Comparison of ENCODE assay signal across 1 cellular context in the genomic region with DNA sequence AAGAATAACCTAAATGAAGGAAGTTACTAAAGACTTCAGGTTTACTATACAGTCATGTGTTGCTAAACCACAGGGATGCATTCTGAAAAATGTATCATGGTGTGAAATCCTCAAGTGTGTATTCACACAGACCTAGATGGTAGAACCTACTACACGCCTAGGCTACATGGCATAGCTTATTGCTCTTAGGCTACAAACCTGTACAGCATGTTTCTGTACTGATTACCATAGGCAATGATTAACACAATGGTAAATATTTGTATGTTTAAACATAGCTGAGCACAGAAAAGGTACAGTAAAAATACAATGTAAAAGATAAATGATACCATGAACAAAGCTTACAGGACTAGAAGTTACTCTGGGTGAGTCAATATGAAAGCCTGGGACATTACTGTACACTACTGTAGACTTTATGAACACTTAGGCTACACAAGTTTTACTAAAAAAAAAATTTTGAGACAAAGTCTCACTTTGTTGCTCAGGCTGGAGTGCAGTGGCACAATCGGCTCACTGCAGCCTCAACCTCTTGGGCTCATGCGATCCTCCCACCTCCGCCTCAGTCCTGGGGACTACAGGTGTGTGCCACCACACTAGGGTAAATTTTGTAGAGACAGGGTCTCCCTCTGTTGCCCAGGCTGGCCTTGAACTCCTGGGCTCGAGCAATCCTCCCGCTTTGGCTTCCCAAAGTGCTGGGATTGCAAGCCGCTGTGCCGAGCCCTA.
TF ChIP-seq lines count a peak whose summit lies in the region.

No MANE protein-coding gene starts in this region.

TF ChIP-seq in HepG2, 621 proteins besides CTCF, POLR2A, EP300 and RAD21 (continues in another document):
- TF ChIP-seq, protein P1, sequence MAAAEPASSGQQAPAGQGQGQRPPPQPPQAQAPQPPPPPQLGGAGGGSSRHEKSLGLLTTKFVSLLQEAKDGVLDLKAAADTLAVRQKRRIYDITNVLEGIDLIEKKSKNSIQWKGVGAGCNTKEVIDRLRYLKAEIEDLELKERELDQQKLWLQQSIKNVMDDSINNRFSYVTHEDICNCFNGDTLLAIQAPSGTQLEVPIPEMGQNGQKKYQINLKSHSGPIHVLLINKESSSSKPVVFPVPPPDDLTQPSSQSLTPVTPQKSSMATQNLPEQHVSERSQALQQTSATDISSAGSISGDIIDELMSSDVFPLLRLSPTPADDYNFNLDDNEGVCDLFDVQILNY (CRISPR knock-in tag; conservative IDR thresholded peaks at IDR 0.05): no peak
- TF ChIP-seq ZNF570 (CRISPR knock-in tag; IDR thresholded peaks at IDR 0.05; ENCODE audit: borderline replicate concordance) (no peak), MIXL1 (CRISPR knock-in tag; IDR thresholded peaks at IDR 0.05) (peak; percentile 86), FOXK1 (CRISPR knock-in tag; IDR thresholded peaks at IDR 0.05; ENCODE audit: borderline replicate concordance, low read depth) (peak; percentile 46; the same call in 1 of the 2 replicates), CHD4 (IDR thresholded peaks at IDR 0.05; ENCODE audit: borderline replicate concordance, low read length) (no peak), ZNF7 (CRISPR knock-in tag; IDR thresholded peaks at IDR 0.05) (peak; percentile 48; the same call in 1 of the 2 replicates), ZNF20 (CRISPR knock-in tag; IDR thresholded peaks at IDR 0.05) (0 out of 2 replicates have a peak, but pooled peaks have one; percentile 18), RBM22 (optimal IDR thresholded peaks at IDR 0.05; ENCODE audit: low read length) (peak; percentile 75), RXRB (CRISPR knock-in tag; IDR thresholded peaks at IDR 0.05; ENCODE audit: borderline replicate concordance) (peak; percentile 47; the same call in 1 of the 2 replicates), RCOR2 (CRISPR knock-in tag; IDR thresholded peaks at IDR 0.05) (0 out of 2 replicates have a peak, but pooled peaks have one; percentile 27), ZBTB20 (CRISPR knock-in tag; IDR thresholded peaks at IDR 0.05; ENCODE audit: borderline replicate concordance, low read depth) (peak; percentile 54; the same call in 1 of the 2 replicates), RARA (CRISPR knock-in tag; IDR thresholded peaks at IDR 0.05) (peak; percentile 15; the same call in 1 of the 2 replicates), GATAD2A (CRISPR knock-in tag; IDR thresholded peaks at IDR 0.05) (peak; percentile 84), TARDBP (CRISPR knock-in tag; IDR thresholded peaks at IDR 0.05) (0 out of 2 replicates have a peak, but pooled peaks have one; percentile 15), NR2F6 (IDR thresholded peaks at IDR 0.05) (peak; percentile 30; the same call in 1 of the 2 replicates), NR2F6 (CRISPR knock-in tag; IDR thresholded peaks at IDR 0.05) (no peak), KDM1A (CRISPR knock-in tag; IDR thresholded peaks at IDR 0.05) (peak; percentile 87), ZNF839 (CRISPR knock-in tag; IDR thresholded peaks at IDR 0.05; ENCODE audit: borderline replicate concordance) (peak; percentile 30; the same call in 1 of the 2 replicates), HOXA3 (CRISPR knock-in tag; IDR thresholded peaks at IDR 0.05) (peak; percentile 23; the same call in 1 of the 2 replicates), FOXJ3 (CRISPR knock-in tag; IDR thresholded peaks at IDR 0.05; ENCODE audit: borderline replicate concordance) (0 out of 2 replicates have a peak, but pooled peaks have one; percentile 15), FOXP1 (IDR thresholded peaks at IDR 0.05) (peak; percentile 25; the same call in 1 of the 2 replicates), FOXP1 (CRISPR knock-in tag; IDR thresholded peaks at IDR 0.05) (peak; percentile 88), ZBTB21 (CRISPR knock-in tag; IDR thresholded peaks at IDR 0.05) (0 out of 2 replicates have a peak, but pooled peaks have one; percentile 16), DPF2 (CRISPR knock-in tag; IDR thresholded peaks at IDR 0.05; ENCODE audit: borderline replicate concordance, low read depth) (no peak), ZC3H4 (CRISPR knock-in tag; IDR thresholded peaks at IDR 0.05; ENCODE audit: borderline replicate concordance) (no peak), ZNF460 (CRISPR knock-in tag; IDR thresholded peaks at IDR 0.05; ENCODE audit: borderline replicate concordance) (peak; percentile 98), NCOA2 (CRISPR knock-in tag; IDR thresholded peaks at IDR 0.05) (peak; percentile 57; the same call in 1 of the 2 replicates), ZNF777 (CRISPR knock-in tag; IDR thresholded peaks at IDR 0.05) (no peak), HMG20A (CRISPR knock-in tag; IDR thresholded peaks at IDR 0.05; ENCODE audit: borderline replicate concordance) (peak; percentile 41), ZNF543 (CRISPR knock-in tag; IDR thresholded peaks at IDR 0.05) (no peak)
- TF ChIP-seq, protein P2, sequence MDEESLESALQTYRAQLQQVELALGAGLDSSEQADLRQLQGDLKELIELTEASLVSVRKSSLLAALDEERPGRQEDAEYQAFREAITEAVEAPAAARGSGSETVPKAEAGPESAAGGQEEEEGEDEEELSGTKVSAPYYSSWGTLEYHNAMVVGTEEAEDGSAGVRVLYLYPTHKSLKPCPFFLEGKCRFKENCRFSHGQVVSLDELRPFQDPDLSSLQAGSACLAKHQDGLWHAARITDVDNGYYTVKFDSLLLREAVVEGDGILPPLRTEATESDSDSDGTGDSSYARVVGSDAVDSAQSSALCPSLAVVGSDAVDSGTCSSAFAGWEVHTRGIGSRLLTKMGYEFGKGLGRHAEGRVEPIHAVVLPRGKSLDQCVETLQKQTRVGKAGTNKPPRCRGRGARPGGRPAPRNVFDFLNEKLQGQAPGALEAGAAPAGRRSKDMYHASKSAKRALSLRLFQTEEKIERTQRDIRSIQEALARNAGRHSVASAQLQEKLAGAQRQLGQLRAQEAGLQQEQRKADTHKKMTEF (CRISPR knock-in tag; IDR thresholded peaks at IDR 0.05): peak; percentile 46; the same call in 1 of the 2 replicates
- TF ChIP-seq, protein P3, sequence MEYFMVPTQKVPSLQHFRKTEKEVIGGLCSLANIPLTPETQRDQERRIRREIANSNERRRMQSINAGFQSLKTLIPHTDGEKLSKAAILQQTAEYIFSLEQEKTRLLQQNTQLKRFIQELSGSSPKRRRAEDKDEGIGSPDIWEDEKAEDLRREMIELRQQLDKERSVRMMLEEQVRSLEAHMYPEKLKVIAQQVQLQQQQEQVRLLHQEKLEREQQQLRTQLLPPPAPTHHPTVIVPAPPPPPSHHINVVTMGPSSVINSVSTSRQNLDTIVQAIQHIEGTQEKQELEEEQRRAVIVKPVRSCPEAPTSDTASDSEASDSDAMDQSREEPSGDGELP (IDR thresholded peaks at IDR 0.05; ENCODE audit: borderline replicate concordance, low read depth): peak; percentile 19; the same call in 1 of the 2 replicates
- TF ChIP-seq, protein P4, sequence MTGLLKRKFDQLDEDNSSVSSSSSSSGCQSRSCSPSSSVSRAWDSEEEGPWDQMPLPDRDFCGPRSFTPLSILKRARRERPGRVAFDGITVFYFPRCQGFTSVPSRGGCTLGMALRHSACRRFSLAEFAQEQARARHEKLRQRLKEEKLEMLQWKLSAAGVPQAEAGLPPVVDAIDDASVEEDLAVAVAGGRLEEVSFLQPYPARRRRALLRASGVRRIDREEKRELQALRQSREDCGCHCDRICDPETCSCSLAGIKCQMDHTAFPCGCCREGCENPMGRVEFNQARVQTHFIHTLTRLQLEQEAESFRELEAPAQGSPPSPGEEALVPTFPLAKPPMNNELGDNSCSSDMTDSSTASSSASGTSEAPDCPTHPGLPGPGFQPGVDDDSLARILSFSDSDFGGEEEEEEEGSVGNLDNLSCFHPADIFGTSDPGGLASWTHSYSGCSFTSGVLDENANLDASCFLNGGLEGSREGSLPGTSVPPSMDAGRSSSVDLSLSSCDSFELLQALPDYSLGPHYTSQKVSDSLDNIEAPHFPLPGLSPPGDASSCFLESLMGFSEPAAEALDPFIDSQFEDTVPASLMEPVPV (CRISPR knock-in tag; IDR thresholded peaks at IDR 0.05): 0 out of 2 replicates have a peak, but pooled peaks have one; percentile 55
- TF ChIP-seq, protein P5, sequence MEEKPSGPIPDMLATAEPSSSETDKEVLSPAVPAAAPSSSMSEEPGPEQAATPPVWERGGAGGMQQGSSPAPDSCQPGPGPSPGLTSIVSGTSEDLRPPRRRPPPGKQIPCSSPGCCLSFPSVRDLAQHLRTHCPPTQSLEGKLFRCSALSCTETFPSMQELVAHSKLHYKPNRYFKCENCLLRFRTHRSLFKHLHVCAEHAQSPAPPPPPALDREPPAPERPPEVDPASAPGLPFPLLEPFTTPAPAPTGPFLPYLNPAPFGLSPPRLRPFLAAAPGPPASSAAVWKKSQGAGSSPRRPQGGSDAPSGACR (CRISPR knock-in tag; IDR thresholded peaks at IDR 0.05): no peak
- TF ChIP-seq, protein P6, sequence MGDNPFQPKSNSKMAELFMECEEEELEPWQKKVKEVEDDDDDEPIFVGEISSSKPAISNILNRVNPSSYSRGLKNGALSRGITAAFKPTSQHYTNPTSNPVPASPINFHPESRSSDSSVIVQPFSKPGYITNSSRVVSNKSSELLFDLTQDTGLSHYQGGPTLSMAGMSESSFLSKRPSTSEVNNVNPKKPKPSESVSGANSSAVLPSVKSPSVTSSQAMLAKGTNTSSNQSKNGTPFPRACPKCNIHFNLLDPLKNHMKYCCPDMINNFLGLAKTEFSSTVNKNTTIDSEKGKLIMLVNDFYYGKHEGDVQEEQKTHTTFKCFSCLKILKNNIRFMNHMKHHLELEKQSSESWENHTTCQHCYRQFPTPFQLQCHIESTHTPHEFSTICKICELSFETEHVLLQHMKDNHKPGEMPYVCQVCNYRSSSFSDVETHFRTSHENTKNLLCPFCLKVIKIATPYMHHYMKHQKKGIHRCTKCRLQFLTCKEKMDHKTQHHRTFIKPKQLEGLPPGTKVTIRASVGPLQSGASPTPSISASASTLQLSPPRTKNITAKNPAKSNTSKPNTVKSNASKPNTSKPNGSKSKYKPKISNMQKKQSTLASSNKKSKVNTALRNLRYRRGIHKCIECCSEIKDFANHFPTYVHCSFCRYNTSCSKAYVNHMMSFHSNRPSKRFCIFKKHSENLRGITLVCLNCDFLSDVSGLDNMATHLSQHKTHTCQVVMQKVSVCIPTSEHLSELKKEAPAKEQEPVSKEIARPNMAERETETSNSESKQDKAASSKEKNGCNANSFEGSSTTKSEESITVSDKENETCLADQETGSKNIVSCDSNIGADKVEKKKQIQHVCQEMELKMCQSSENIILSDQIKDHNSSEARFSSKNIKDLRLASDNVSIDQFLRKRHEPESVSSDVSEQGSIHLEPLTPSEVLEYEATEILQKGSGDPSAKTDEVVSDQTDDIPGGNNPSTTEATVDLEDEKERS (CRISPR knock-in tag; IDR thresholded peaks at IDR 0.05): peak; percentile 82
- TF ChIP-seq, protein P7, sequence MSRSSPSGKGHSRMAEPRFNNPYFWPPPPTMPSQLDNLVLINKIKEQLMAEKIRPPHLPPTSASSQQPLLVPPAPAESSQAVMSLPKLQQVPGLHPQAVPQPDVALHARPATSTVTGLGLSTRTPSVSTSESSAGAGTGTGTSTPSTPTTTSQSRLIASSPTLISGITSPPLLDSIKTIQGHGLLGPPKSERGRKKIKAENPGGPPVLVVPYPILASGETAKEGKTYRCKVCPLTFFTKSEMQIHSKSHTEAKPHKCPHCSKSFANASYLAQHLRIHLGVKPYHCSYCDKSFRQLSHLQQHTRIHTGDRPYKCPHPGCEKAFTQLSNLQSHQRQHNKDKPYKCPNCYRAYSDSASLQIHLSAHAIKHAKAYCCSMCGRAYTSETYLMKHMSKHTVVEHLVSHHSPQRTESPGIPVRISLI (CRISPR knock-in tag; IDR thresholded peaks at IDR 0.05; ENCODE audit: borderline replicate concordance): peak; percentile 59; the same call in 1 of the 2 replicates
- TF ChIP-seq, protein P8, sequence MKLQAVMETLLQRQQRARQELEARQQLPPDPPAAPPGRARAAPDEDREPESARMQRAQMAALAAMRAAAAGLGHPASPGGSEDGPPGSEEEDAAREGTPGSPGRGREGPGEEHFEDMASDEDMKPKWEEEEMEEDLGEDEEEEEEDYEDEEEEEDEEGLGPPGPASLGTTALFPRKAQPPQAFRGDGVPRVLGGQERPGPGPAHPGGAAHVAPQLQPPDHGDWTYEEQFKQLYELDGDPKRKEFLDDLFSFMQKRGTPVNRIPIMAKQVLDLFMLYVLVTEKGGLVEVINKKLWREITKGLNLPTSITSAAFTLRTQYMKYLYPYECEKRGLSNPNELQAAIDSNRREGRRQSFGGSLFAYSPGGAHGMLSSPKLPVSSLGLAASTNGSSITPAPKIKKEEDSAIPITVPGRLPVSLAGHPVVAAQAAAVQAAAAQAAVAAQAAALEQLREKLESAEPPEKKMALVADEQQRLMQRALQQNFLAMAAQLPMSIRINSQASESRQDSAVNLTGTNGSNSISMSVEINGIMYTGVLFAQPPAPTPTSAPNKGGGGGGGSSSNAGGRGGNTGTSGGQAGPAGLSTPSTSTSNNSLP (IDR thresholded peaks at IDR 0.05; ENCODE audit: low read depth, low read length): peak; percentile 75
- TF ChIP-seq, protein P9, sequence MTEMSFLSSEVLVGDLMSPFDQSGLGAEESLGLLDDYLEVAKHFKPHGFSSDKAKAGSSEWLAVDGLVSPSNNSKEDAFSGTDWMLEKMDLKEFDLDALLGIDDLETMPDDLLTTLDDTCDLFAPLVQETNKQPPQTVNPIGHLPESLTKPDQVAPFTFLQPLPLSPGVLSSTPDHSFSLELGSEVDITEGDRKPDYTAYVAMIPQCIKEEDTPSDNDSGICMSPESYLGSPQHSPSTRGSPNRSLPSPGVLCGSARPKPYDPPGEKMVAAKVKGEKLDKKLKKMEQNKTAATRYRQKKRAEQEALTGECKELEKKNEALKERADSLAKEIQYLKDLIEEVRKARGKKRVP (CRISPR knock-in tag; IDR thresholded peaks at IDR 0.05): peak in 1 of 2 experiments; percentile 46; a peak in 1 of 4 replicates
- TF ChIP-seq, protein P10, sequence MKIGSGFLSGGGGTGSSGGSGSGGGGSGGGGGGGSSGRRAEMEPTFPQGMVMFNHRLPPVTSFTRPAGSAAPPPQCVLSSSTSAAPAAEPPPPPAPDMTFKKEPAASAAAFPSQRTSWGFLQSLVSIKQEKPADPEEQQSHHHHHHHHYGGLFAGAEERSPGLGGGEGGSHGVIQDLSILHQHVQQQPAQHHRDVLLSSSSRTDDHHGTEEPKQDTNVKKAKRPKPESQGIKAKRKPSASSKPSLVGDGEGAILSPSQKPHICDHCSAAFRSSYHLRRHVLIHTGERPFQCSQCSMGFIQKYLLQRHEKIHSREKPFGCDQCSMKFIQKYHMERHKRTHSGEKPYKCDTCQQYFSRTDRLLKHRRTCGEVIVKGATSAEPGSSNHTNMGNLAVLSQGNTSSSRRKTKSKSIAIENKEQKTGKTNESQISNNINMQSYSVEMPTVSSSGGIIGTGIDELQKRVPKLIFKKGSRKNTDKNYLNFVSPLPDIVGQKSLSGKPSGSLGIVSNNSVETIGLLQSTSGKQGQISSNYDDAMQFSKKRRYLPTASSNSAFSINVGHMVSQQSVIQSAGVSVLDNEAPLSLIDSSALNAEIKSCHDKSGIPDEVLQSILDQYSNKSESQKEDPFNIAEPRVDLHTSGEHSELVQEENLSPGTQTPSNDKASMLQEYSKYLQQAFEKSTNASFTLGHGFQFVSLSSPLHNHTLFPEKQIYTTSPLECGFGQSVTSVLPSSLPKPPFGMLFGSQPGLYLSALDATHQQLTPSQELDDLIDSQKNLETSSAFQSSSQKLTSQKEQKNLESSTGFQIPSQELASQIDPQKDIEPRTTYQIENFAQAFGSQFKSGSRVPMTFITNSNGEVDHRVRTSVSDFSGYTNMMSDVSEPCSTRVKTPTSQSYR (CRISPR knock-in tag; IDR thresholded peaks at IDR 0.05; ENCODE audit: borderline replicate concordance): 0 out of 2 replicates have a peak, but pooled peaks have one; percentile 7
